1 cellular context compared by ENCODE assay signal in the genomic region with DNA sequence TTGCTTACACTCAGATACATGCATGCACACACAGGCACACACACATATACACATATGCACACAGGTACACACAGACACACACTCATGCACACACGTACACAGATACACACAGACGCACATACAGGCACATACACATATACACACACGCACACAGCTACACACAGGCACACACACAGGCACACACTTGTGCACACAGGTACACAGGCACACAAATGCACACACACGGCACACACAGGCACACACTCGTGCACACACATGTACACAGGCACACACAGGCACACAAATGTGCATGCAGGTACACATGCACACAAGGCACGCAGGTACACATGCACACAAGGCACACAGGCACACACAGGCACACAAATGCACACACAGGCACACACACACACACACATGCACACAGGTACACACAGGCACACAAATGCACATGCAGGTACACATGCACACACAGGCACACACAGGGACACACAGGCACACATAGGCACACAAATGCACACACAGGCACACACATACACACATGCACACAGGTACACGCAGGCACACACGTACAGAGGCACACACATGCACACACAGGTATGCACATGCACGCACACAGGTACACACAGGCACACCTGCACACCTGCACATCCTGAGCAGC.
A peak's percentile ranks its signal among the peaks of the same experiment; 100 is the strongest.
TF ChIP-seq lines count a peak whose summit lies in the region.

No MANE protein-coding gene starts in this region.

TF ChIP-seq in HepG2, 621 proteins besides CTCF, POLR2A, EP300 and RAD21 (continued from another document):
- TF ChIP-seq, protein P1, sequence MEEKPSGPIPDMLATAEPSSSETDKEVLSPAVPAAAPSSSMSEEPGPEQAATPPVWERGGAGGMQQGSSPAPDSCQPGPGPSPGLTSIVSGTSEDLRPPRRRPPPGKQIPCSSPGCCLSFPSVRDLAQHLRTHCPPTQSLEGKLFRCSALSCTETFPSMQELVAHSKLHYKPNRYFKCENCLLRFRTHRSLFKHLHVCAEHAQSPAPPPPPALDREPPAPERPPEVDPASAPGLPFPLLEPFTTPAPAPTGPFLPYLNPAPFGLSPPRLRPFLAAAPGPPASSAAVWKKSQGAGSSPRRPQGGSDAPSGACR (CRISPR knock-in tag; IDR thresholded peaks at IDR 0.05), result no peak
- no peak for TF ChIP-seq HCFC1 (IDR thresholded peaks at IDR 0.05; ENCODE audit: low read depth, low read length)
- TF ChIP-seq, protein P2, sequence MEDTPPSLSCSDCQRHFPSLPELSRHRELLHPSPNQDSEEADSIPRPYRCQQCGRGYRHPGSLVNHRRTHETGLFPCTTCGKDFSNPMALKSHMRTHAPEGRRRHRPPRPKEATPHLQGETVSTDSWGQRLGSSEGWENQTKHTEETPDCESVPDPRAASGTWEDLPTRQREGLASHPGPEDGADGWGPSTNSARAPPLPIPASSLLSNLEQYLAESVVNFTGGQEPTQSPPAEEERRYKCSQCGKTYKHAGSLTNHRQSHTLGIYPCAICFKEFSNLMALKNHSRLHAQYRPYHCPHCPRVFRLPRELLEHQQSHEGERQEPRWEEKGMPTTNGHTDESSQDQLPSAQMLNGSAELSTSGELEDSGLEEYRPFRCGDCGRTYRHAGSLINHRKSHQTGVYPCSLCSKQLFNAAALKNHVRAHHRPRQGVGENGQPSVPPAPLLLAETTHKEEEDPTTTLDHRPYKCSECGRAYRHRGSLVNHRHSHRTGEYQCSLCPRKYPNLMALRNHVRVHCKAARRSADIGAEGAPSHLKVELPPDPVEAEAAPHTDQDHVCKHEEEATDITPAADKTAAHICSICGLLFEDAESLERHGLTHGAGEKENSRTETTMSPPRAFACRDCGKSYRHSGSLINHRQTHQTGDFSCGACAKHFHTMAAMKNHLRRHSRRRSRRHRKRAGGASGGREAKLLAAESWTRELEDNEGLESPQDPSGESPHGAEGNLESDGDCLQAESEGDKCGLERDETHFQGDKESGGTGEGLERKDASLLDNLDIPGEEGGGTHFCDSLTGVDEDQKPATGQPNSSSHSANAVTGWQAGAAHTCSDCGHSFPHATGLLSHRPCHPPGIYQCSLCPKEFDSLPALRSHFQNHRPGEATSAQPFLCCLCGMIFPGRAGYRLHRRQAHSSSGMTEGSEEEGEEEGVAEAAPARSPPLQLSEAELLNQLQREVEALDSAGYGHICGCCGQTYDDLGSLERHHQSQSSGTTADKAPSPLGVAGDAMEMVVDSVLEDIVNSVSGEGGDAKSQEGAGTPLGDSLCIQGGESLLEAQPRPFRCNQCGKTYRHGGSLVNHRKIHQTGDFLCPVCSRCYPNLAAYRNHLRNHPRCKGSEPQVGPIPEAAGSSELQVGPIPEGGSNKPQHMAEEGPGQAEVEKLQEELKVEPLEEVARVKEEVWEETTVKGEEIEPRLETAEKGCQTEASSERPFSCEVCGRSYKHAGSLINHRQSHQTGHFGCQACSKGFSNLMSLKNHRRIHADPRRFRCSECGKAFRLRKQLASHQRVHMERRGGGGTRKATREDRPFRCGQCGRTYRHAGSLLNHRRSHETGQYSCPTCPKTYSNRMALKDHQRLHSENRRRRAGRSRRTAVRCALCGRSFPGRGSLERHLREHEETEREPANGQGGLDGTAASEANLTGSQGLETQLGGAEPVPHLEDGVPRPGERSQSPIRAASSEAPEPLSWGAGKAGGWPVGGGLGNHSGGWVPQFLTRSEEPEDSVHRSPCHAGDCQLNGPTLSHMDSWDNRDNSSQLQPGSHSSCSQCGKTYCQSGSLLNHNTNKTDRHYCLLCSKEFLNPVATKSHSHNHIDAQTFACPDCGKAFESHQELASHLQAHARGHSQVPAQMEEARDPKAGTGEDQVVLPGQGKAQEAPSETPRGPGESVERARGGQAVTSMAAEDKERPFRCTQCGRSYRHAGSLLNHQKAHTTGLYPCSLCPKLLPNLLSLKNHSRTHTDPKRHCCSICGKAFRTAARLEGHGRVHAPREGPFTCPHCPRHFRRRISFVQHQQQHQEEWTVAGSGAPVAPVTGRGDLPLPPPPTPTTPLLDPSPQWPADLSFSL (CRISPR knock-in tag; IDR thresholded peaks at IDR 0.05), result 0 out of 2 replicates have a peak, but pooled peaks have one; percentile 11
